ENCODE assay signal across 18 cellular contexts in the genomic region with DNA sequence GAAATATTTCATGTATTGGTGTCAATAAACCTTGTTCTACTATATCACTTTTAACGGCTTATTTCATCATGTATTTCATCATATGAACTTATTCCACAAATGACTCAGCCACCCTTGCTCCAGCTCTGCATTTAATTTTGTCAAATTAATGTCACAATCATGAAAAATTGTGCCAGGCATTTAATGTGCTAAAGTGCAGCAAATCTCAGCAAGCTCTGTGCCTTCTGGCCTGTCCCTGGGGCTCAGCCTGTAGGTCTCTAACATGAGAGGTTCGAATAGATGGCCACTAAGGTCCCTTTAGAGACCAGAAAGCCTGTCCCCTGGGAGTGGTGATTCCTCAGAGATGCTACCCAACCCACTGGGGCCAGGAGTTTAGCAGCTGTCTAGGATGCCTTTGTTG. TPM values are rescaled to one million over a fixed set of nuclear protein-coding genes. Genes with fewer than 3 reads are reported as not detected.
"Had no signal": no experiment of that assay in that cellular context is flagged by ENCODE, and none has a peak within 500 bp of the region (broad histone marks: within the 10 kb centered on the region; RNA-seq: fewer than 3 reads in every experiment).

No MANE protein-coding gene starts in this region.

- H3K27me3 ChIP-seq: ascending aorta, breast epithelium, hepatocyte, left lung, thyroid gland, uterus had no signal

- H3K79me2 ChIP-seq: hepatocyte, parathyroid adenoma had no signal

- H3K36me3 ChIP-seq: ascending aorta, breast epithelium, left lung, thyroid gland, uterus had no signal

- H3K27ac ChIP-seq: ascending aorta, breast epithelium, epithelial cell of prostate, hepatocyte, left lung, parathyroid adenoma, thyroid gland, uterus had no signal

- H3K4me3 ChIP-seq: ascending aorta, breast epithelium, hepatocyte, left lung, thyroid gland, uterus had no signal

- H3K4me2 ChIP-seq: hepatocyte had no signal

- H3K9ac ChIP-seq: parathyroid adenoma had no signal

- DNase-seq: activated CD4-positive, alpha-beta T cell treated with anti-CD3 and anti-CD28 coated beads, Interleukin-2, amount 50 U/mL, for 4 hours; activated naive CD4-positive, alpha-beta T cell treated with Interleukin-2 at 50 U/mL for 16 hours; cerebellar nuclear complex; dermis blood vessel endothelial cell; effector memory CD8-positive, alpha-beta T cell; left lung; naive thymus-derived CD8-positive, alpha-beta T cell; thyroid gland; uterus had no signal

- H3K9me3 ChIP-seq: ascending aorta, thyroid gland, uterus had no signal

- H2AFZ ChIP-seq: hepatocyte, parathyroid adenoma had no signal

- H3K4me1 ChIP-seq: ascending aorta, breast epithelium, left lung, parathyroid adenoma, thyroid gland, uterus had no signal

RNA-seq across cellular contexts. Expression of a gene that starts 28.7 kb away (rescaled TPM):
- total RNA-seq: activated T-helper 17 cell treated with anti-CD3 and anti-CD28 coated beads, Interleukin-2, amount 50 U/mL, for 72 hours; ascending aorta; breast epithelium; dermis blood vessel endothelial cell; left lung; mucosa of gallbladder; naive thymus-derived CD8-positive, alpha-beta T cell; renal cortical epithelial cell; uterus had no signal
- polyA plus RNA-seq: hepatocyte; keratinocyte; naive thymus-derived CD8-positive, alpha-beta T cell had no signal
